ENCODE assay signal across 7 cellular contexts in genomic region chr19:42176990-42177685, GRCh38. TPM values are rescaled to one million over a fixed set of nuclear protein-coding genes. Genes with fewer than 3 reads are reported as not detected.
DNase-seq lines count a peak whose midpoint lies in the region; ATAC-seq and TF ChIP-seq lines count a peak whose summit lies in the region.

No MANE protein-coding gene starts in this region.

- H3K4me3 Mint-ChIP-seq in T-helper 2 cell treated with Interferon-gamma antibody and Interleukin-4, amounts not matched to agents 5 μg/mL and 100 μg/mL, for 36 hours: no peak overlapping the region

- no peak overlapping the region for H3K27ac Mint-ChIP-seq in T-helper 2 cell treated with Interferon-gamma antibody and Interleukin-4, amounts not matched to agents 5 μg/mL and 100 μg/mL, for 36 hours

- H4K20me1 ChIP-seq in hepatocyte (ENCODE audit: insufficient read depth, poor library complexity, severe bottlenecking): no peaks in the 10 kb centered on the region

- peaks cover 39% of the 10 kb centered on the region for H3K27me3 Mint-ChIP-seq in T-helper 2 cell treated with Interferon-gamma antibody and Interleukin-4, amounts not matched to agents 5 μg/mL and 100 μg/mL, for 36 hours (ENCODE audit: low read depth)

- DNase-seq in GM13977 (ENCODE audit: low spot score) (peak; percentile 82), NCI-H1436 treated with DMSO at 0.1 percent for 48 hours (lab: John Stamatoyannopoulos, UW) (peak; percentile 65), ascending aorta (ENCODE audit: low spot score in 2 of 2) (peak in 1 of 2 donors; percentile 74), hepatocyte (ENCODE audit: low spot score) (peak; percentile 91), retinal pigment epithelial cell (ENCODE audit: low read depth) (no peak)
- DNase-seq in T-helper 2 cell treated with Interferon-gamma antibody and Interleukin-4, amounts not matched to agents 5 μg/mL and 100 μg/mL, for 36 hours (ENCODE audit: low spot score): peak; percentile 79

- ATAC-seq in HG03095 (IDR thresholded peaks at IDR 0.05; ENCODE audit: unreplicated experiment): no peak

- H3K79me2 ChIP-seq in hepatocyte: no peaks in the 10 kb centered on the region

- peaks cover 12% of the 10 kb centered on the region for H3K27me3 ChIP-seq in ascending aorta
- peaks cover 75% of the 10 kb centered on the region for H3K27me3 ChIP-seq in hepatocyte

- H3K36me3 ChIP-seq in ascending aorta (no peaks in the 10 kb centered on the region), hepatocyte (replicated peaks; ENCODE audit: insufficient read depth, low read depth) (no peaks in the 10 kb centered on the region)

- H3K4me1 ChIP-seq in ascending aorta: peaks cover 5 to 14% of the 10 kb centered on the region in 2 donors
- peaks cover 3% of the 10 kb centered on the region for H3K4me1 ChIP-seq in hepatocyte (ENCODE audit: insufficient read depth)

- H2AFZ ChIP-seq in hepatocyte: peak overlapping the region; percentile 57

- H3K9me3 ChIP-seq in ascending aorta: no peaks in the 10 kb centered on the region
- no peaks in the 10 kb centered on the region for H3K9me3 ChIP-seq in hepatocyte (ENCODE audit: low read depth)

- intact Hi-C loops in ascending aorta (cut with DNase I): no loop called here

- peak; percentile 61 for TF ChIP-seq CTCF in GM13977 (IDR thresholded peaks at IDR 0.05; ENCODE audit: extremely low read depth, insufficient read depth, missing control alignments)
- TF ChIP-seq CTCF in ascending aorta (IDR thresholded peaks at IDR 0.05): peak in 2 of 3 experiments; percentile 18 to 42
- TF ChIP-seq CTCF in hepatocyte (IDR thresholded peaks at IDR 0.05; ENCODE audit: poor library complexity): peak; percentile 46
- TF ChIP-seq CTCF in retinal pigment epithelial cell (conservative IDR thresholded peaks at IDR 0.05; ENCODE audit: low read depth, low read length): peak; percentile 23

- H3K4me3 ChIP-seq in ascending aorta (peak overlapping the region; percentile 55 to 73), hepatocyte (peak overlapping the region; percentile 62), retinal pigment epithelial cell (ENCODE audit: low read length) (peak overlapping the region; percentile 40)

- no peaks in the 10 kb centered on the region for H3K36me3 Mint-ChIP-seq in T-helper 2 cell treated with Interferon-gamma antibody and Interleukin-4, amounts not matched to agents 5 μg/mL and 100 μg/mL, for 36 hours (ENCODE audit: low read depth)

- in situ Hi-C loops in GM13977 (cut with MboI; ENCODE audit: low pct_unique_long_range_greater_than_20kb, low sequenced_read_pairs, unreplicated experiment): no loop called here

- H3K27ac ChIP-seq in ascending aorta (no peak overlapping the region), hepatocyte (no peak overlapping the region)

- H3K9me3 Mint-ChIP-seq in T-helper 2 cell treated with Interferon-gamma antibody and Interleukin-4, amounts not matched to agents 5 μg/mL and 100 μg/mL, for 36 hours: no peaks in the 10 kb centered on the region

- peak overlapping the region; percentile 98 for H3K4me2 ChIP-seq in hepatocyte

- peaks cover 11% of the 10 kb centered on the region for H3K4me1 Mint-ChIP-seq in T-helper 2 cell treated with Interferon-gamma antibody and Interleukin-4, amounts not matched to agents 5 μg/mL and 100 μg/mL, for 36 hours (ENCODE audit: low read depth)

- H3K9me2 ChIP-seq in hepatocyte (replicated peaks; ENCODE audit: insufficient read depth): no peaks in the 10 kb centered on the region

- WGBS in hepatocyte (ENCODE audit: low lambda C conversion rate, missing lambda C conversion rate): 5% methylated on average over 18 of the region's 66 CpGs

RNA-seq across cellular contexts. Expression of gene DEDD2, which starts 40.3 kb away (rescaled TPM):
- 30.2 TPM for total RNA-seq in ascending aorta
- total RNA-seq in hepatocyte: 34.2 and 38.6 TPM in 2 replicates
- 37.8 and 38.6 TPM in 2 replicates for polyA plus RNA-seq in hepatocyte

RNA-seq across cellular contexts. Expression of gene ZNF526, which starts 43.0 kb away (rescaled TPM):
- total RNA-seq in ascending aorta: 7.0 TPM
- total RNA-seq in hepatocyte: 4.9 and 5.1 TPM in 2 replicates
- polyA plus RNA-seq in hepatocyte: 8.6 and 9.7 TPM in 2 replicates

RNA-seq across cellular contexts. Expression of gene POU2F2, which starts 44.9 kb away (rescaled TPM):
- total RNA-seq in ascending aorta (not detected), hepatocyte (0.16 TPM in 1 of 2 replicates, not detected in the other)
- 0.15 and 0.52 TPM in 2 replicates for polyA plus RNA-seq in hepatocyte
